8 cellular contexts compared by ENCODE assay signal in genomic region chr14:104724981-104725771, GRCh38. TPM values are rescaled to one million over a fixed set of nuclear protein-coding genes. Genes with fewer than 3 reads are reported as not detected.
DNase-seq lines count a peak whose midpoint lies in the region; ATAC-seq and TF ChIP-seq lines count a peak whose summit lies in the region.

No MANE protein-coding gene starts in this region.

- TF ChIP-seq POLR2A in HCT116 (IDR thresholded peaks at IDR 0.05; ENCODE audit: borderline replicate concordance, extremely low read depth, insufficient read depth, insufficient read length), result no peak

- intact Hi-C loops in HCT116 (cut with micrococcal nuclease) (no loop called here), right cardiac atrium (cut with DNase I) (no loop called here)
- intact Hi-C loops in activated T-helper 1 cell treated with anti-CD3 and anti-CD28 coated beads, Interleukin-12 subunit alpha, Interleukin-12 subunit beta, Interleukin-2, Interleukin-4 antibody, amounts not matched to agents 30 ng/mL and 10 ng/mL and 1 ng/mL, durations not matched to agents 14 hours and 24 hours and 36 hours (cut with micrococcal nuclease), result loop anchor here (1.0 kb wide), 3 partner anchors 27 to 101 kb away; no protein-coding TSS in a partner anchor

- TSS peak; percentile 41 for BruUV-seq in HCT116 (replicated peaks; lab: Mats Ljungman, UMichigan)

- H4K20me1 ChIP-seq in HCT116 (ENCODE audit: insufficient read depth), result no peaks in the 10 kb centered on the region

- peak overlapping the region; percentile 98 for H3K4me2 ChIP-seq in HCT116 (ENCODE audit: low read length)

- H3K27ac ChIP-seq in ACC112 (ENCODE audit: low read depth, low read length) (no peak overlapping the region), HCT116 (ENCODE audit: low read depth, low read length) (peak overlapping the region; percentile 68; the same call in 1 of the 2 replicates), right cardiac atrium (ENCODE audit: low read length) (peak overlapping the region; percentile 89), rectal smooth muscle tissue (ENCODE audit: low read depth, low read length) (no peak overlapping the region)

- no peaks in the 10 kb centered on the region for H3K9me2 ChIP-seq in HCT116 (ENCODE audit: insufficient read depth)

- H3K4me3 ChIP-seq in ACC112 (ENCODE audit: low read depth, low read length) (peak overlapping the region; percentile 83), HCT116 (replicated peaks in 1 of 2; ENCODE audit: low read depth in 1 of 2, low read length in 2 of 2) (peak overlapping the region; percentile 54 to 76), right cardiac atrium (ENCODE audit: low read length) (peak overlapping the region; percentile 66), rectal smooth muscle tissue (ENCODE audit: low read length) (peak overlapping the region; percentile 14)

- DNase-seq in HCT116 (ENCODE audit: low read depth, low spot score) (no peak), right cardiac atrium (peak; percentile 66 to 87 (median 84)), NCI-H1436 (lab: John Stamatoyannopoulos, UW) (no peak)
- no peak for DNase-seq in activated T-helper 1 cell treated with anti-CD3 and anti-CD28 coated beads, Interleukin-12 subunit alpha, Interleukin-12 subunit beta, Interleukin-2, Interleukin-4 antibody, amounts not matched to agents 30 ng/mL and 10 ng/mL and 1 ng/mL, durations not matched to agents 14 hours and 24 hours and 36 hours (ENCODE audit: low spot score)
- DNase-seq in stimulated activated CD4-positive, alpha-beta T cell treated with anti-CD3 and anti-CD28 coated beads, Interleukin-4, amount 100 ng/mL, for 4 hours, result no peak

- whole genome bisulfite sequencing in right cardiac atrium, result 20% methylated on average over 24 of the region's 24 CpGs

- H3K9me3 ChIP-seq in HCT116 (ENCODE audit: control insufficient read depth in 1 of 2, insufficient read depth in 1 of 2, low read depth in 1 of 2, low read length in 2 of 2) (no peaks in the 10 kb centered on the region), right cardiac atrium (ENCODE audit: control insufficient read depth, low read length) (no peaks in the 10 kb centered on the region)

- H3K4me1 ChIP-seq in ACC112 (ENCODE audit: control insufficient read depth, insufficient read depth, low read length, unreplicated experiment) (peaks cover 36% of the 10 kb centered on the region), HCT116 (ENCODE audit: control insufficient read depth in 1 of 2, insufficient read depth in 2 of 2, low read length in 2 of 2) (peaks cover 13 to 24% of the 10 kb centered on the region in 2 experiments), right cardiac atrium (ENCODE audit: control insufficient read depth, insufficient read depth, low read length) (no peaks in the 10 kb centered on the region), rectal smooth muscle tissue (ENCODE audit: control insufficient read depth, insufficient read depth, low read length) (no peaks in the 10 kb centered on the region)

- H3K27ac Mint-ChIP-seq in activated T-helper 1 cell treated with anti-CD3 and anti-CD28 coated beads, Interleukin-12 subunit alpha, Interleukin-12 subunit beta, Interleukin-2, Interleukin-4 antibody, amounts not matched to agents 30 ng/mL and 10 ng/mL and 1 ng/mL, durations not matched to agents 14 hours and 24 hours and 36 hours, result no peak overlapping the region

- H3K9ac ChIP-seq in HCT116 (ENCODE audit: low read length), result peak overlapping the region; percentile 71
- H3K9ac ChIP-seq in rectal smooth muscle tissue (ENCODE audit: low read length), result no peak overlapping the region

- H3K79me2 ChIP-seq in ACC112 (ENCODE audit: control insufficient read depth, insufficient read depth, low read length, unreplicated experiment) (no peaks in the 10 kb centered on the region), HCT116 (ENCODE audit: insufficient read depth, low read length) (no peaks in the 10 kb centered on the region)

- H3K4me3 Mint-ChIP-seq in activated T-helper 1 cell treated with anti-CD3 and anti-CD28 coated beads, Interleukin-12 subunit alpha, Interleukin-12 subunit beta, Interleukin-2, Interleukin-4 antibody, amounts not matched to agents 30 ng/mL and 10 ng/mL and 1 ng/mL, durations not matched to agents 14 hours and 24 hours and 36 hours, result peak overlapping the region; percentile 59

- TF ChIP-seq CTCF in HCT116 (IDR thresholded peaks at IDR 0.05 in 2 of 3, conservative IDR thresholded peaks at IDR 0.05 in 1 of 3; ENCODE audit: borderline replicate concordance in 1 of 3, insufficient read depth in 1 of 3, low read depth in 2 of 3, low read length in 2 of 3), result peak in 2 of 3 experiments; percentile 33 to 38; a peak in 4 of 6 replicates

- no peaks in the 10 kb centered on the region for H3K36me3 ChIP-seq in ACC112 (ENCODE audit: insufficient read depth, low read length)
- no peaks in the 10 kb centered on the region for H3K36me3 ChIP-seq in HCT116 (ENCODE audit: control insufficient read depth in 1 of 2, insufficient read depth in 2 of 2, low read length in 2 of 2)
- no peaks in the 10 kb centered on the region for H3K36me3 ChIP-seq in rectal smooth muscle tissue (ENCODE audit: control insufficient read depth, insufficient read depth, low read length)

- H3K36me3 Mint-ChIP-seq in activated T-helper 1 cell treated with anti-CD3 and anti-CD28 coated beads, Interleukin-12 subunit alpha, Interleukin-12 subunit beta, Interleukin-2, Interleukin-4 antibody, amounts not matched to agents 30 ng/mL and 10 ng/mL and 1 ng/mL, durations not matched to agents 14 hours and 24 hours and 36 hours (ENCODE audit: low read depth), result no peaks in the 10 kb centered on the region

- H3K4me1 Mint-ChIP-seq in activated T-helper 1 cell treated with anti-CD3 and anti-CD28 coated beads, Interleukin-12 subunit alpha, Interleukin-12 subunit beta, Interleukin-2, Interleukin-4 antibody, amounts not matched to agents 30 ng/mL and 10 ng/mL and 1 ng/mL, durations not matched to agents 14 hours and 24 hours and 36 hours (ENCODE audit: low read depth), result no peaks in the 10 kb centered on the region

- no peak for TF ChIP-seq RAD21 in HCT116 (IDR thresholded peaks at IDR 0.05; ENCODE audit: low read depth)

- H3K9me3 Mint-ChIP-seq in activated T-helper 1 cell treated with anti-CD3 and anti-CD28 coated beads, Interleukin-12 subunit alpha, Interleukin-12 subunit beta, Interleukin-2, Interleukin-4 antibody, amounts not matched to agents 30 ng/mL and 10 ng/mL and 1 ng/mL, durations not matched to agents 14 hours and 24 hours and 36 hours, result no peaks in the 10 kb centered on the region

- H3K27me3 ChIP-seq in ACC112 (ENCODE audit: insufficient read depth, low read length), result no peaks in the 10 kb centered on the region
- H3K27me3 ChIP-seq in HCT116 (ENCODE audit: insufficient read depth, low read length), result no peaks in the 10 kb centered on the region
- no peaks in the 10 kb centered on the region for H3K27me3 ChIP-seq in right cardiac atrium (ENCODE audit: control insufficient read depth, insufficient read depth)
- H3K27me3 ChIP-seq in rectal smooth muscle tissue (ENCODE audit: control insufficient read depth, insufficient read depth, low read length), result no peaks in the 10 kb centered on the region

- no peak overlapping the region for H2AFZ ChIP-seq in ACC112 (ENCODE audit: low read length, unreplicated experiment)
- no peak overlapping the region for H2AFZ ChIP-seq in HCT116 (ENCODE audit: low read depth, low read length, poor library complexity, severe bottlenecking)

- ATAC-seq in HCT116 (peak; percentile 53), right cardiac atrium (peak; percentile 22 to 39), GM18870 (IDR thresholded peaks at IDR 0.05; ENCODE audit: unreplicated experiment) (no peak)

- RAD21 ChIA-PET in HCT116 (lab: Charles Lee; ENCODE audit: low non-redundant PET in 1 of 2, low total read pairs in 2 of 2, uncharacterized antibody in 2 of 2, unreplicated experiment in 2 of 2), result no interaction called here

- CTCF ChIA-PET in HCT116 (lab: Charles Lee), result interaction anchor here (0.6 to 1.6 kb wide), 7 partner anchors 9 to 500 kb away, joined by 3 to 5 read pairs (median 4); partner anchors contain the start of gene SIVA1

- POLR2A ChIA-PET in HCT116 (lab: Charles Lee), result interaction anchor here (0.8 to 1.2 kb wide), 2 partner anchors 28 to 48 kb away, joined by 3 to 5 read pairs; partner anchors contain the start of gene SIVA1

- H3K27me3 Mint-ChIP-seq in activated T-helper 1 cell treated with anti-CD3 and anti-CD28 coated beads, Interleukin-12 subunit alpha, Interleukin-12 subunit beta, Interleukin-2, Interleukin-4 antibody, amounts not matched to agents 30 ng/mL and 10 ng/mL and 1 ng/mL, durations not matched to agents 14 hours and 24 hours and 36 hours (ENCODE audit: insufficient read depth), result no peaks in the 10 kb centered on the region

TF ChIP-seq in HCT116, 20 proteins besides CTCF, POLR2A, EP300 and RAD21:
- TF ChIP-seq YY1 (IDR thresholded peaks at IDR 0.05; ENCODE audit: extremely low read depth, insufficient replicate concordance, low read depth, low read length) (no peak), POLR2AphosphoS5 (IDR thresholded peaks at IDR 0.05; ENCODE audit: low read depth, low read length) (0 out of 2 replicates have a peak, but pooled peaks have one; percentile 16)

RNA-seq across cellular contexts. Expression of gene ADSS1, which starts 1.1 kb away (rescaled TPM):
- 9.9 TPM for total RNA-seq in HCT116 (2021; ENCODE audit: unreplicated experiment)
- 12.5 and 15.4 TPM in 2 replicates for polyA plus RNA-seq in HCT116 (2012)
- 1.1 and 1.2 TPM in 2 replicates for total RNA-seq in activated T-helper 1 cell treated with anti-CD3 and anti-CD28 coated beads, Interleukin-12 subunit alpha, Interleukin-12 subunit beta, Interleukin-2, Interleukin-4 antibody, amounts not matched to agents 30 ng/mL and 10 ng/mL and 1 ng/mL, durations not matched to agents 14 hours and 24 hours and 36 hours
- 100 to 1,000 TPM; 156 to 212 (median 188) TPM for total RNA-seq in right cardiac atrium
- 217 TPM for polyA plus RNA-seq in right cardiac atrium

RNA-seq across cellular contexts. Expression of gene SIVA1, which starts 27.8 kb away (rescaled TPM):
- total RNA-seq in HCT116 (2021; ENCODE audit: unreplicated experiment) (141 TPM), right cardiac atrium (10 to 100 TPM; 74.6 to 88.5 (median 85.1) TPM)
- polyA plus RNA-seq in HCT116 (2012), result 142 and 171 TPM in 2 replicates
- total RNA-seq in activated T-helper 1 cell treated with anti-CD3 and anti-CD28 coated beads, Interleukin-12 subunit alpha, Interleukin-12 subunit beta, Interleukin-2, Interleukin-4 antibody, amounts not matched to agents 30 ng/mL and 10 ng/mL and 1 ng/mL, durations not matched to agents 14 hours and 24 hours and 36 hours, result 111 and 113 TPM in 2 replicates
- polyA plus RNA-seq in right cardiac atrium, result 201 TPM

RNA-seq across cellular contexts. Expression of gene INF2, which starts 35.8 kb away (rescaled TPM):
- 95.8 TPM for total RNA-seq in HCT116 (2021; ENCODE audit: unreplicated experiment)
- polyA plus RNA-seq in HCT116 (2012), result 43.9 and 46.6 TPM in 2 replicates
- total RNA-seq in activated T-helper 1 cell treated with anti-CD3 and anti-CD28 coated beads, Interleukin-12 subunit alpha, Interleukin-12 subunit beta, Interleukin-2, Interleukin-4 antibody, amounts not matched to agents 30 ng/mL and 10 ng/mL and 1 ng/mL, durations not matched to agents 14 hours and 24 hours and 36 hours, result 86.6 and 91.6 TPM in 2 replicates
- total RNA-seq in right cardiac atrium, result 10 to 100 TPM; 36.2 to 46.4 (median 42.3) TPM
- 36.6 TPM for polyA plus RNA-seq in right cardiac atrium

Comparison
In these comparisons a context has a peak if more than half of its experiments do, and no peak if none do; other contexts are left out.
1. H3K27ac ChIP-seq: peak in HCT116 (single experiment) and right cardiac atrium (single experiment); none in ACC112 (single experiment) and rectal smooth muscle tissue (single experiment).
2. H3K4me3 ChIP-seq: peak in every context shown above with its lines; median percentile 83 in ACC112; 66 in right cardiac atrium; 65 in HCT116; 14 in rectal smooth muscle tissue.
3. DNase-seq: peak in right cardiac atrium (3 of 3); none in HCT116 (single experiment), activated T-helper 1 cell treated with anti-CD3 and anti-CD28 coated beads, Interleukin-12 subunit alpha, Interleukin-12 subunit beta, Interleukin-2, Interleukin-4 antibody, amounts not matched to agents 30 ng/mL and 10 ng/mL and 1 ng/mL, durations not matched to agents 14 hours and 24 hours and 36 hours (single experiment), stimulated activated CD4-positive, alpha-beta T cell treated with anti-CD3 and anti-CD28 coated beads, Interleukin-4, amount 100 ng/mL, for 4 hours (0 of 2) and NCI-H1436 (single experiment).
4. RNA of gene ADSS1, which starts 1.1 kb away (total RNA-seq): 156 to 212 TPM in right cardiac atrium; 9.9 TPM in HCT116 (single experiment) and 1.1 to 1.2 TPM in activated T-helper 1 cell treated with anti-CD3 and anti-CD28 coated beads, Interleukin-12 subunit alpha, Interleukin-12 subunit beta, Interleukin-2, Interleukin-4 antibody, amounts not matched to agents 30 ng/mL and 10 ng/mL and 1 ng/mL, durations not matched to agents 14 hours and 24 hours and 36 hours; every median in the first group is over 10 times any median in the second.